In the genomic region with DNA sequence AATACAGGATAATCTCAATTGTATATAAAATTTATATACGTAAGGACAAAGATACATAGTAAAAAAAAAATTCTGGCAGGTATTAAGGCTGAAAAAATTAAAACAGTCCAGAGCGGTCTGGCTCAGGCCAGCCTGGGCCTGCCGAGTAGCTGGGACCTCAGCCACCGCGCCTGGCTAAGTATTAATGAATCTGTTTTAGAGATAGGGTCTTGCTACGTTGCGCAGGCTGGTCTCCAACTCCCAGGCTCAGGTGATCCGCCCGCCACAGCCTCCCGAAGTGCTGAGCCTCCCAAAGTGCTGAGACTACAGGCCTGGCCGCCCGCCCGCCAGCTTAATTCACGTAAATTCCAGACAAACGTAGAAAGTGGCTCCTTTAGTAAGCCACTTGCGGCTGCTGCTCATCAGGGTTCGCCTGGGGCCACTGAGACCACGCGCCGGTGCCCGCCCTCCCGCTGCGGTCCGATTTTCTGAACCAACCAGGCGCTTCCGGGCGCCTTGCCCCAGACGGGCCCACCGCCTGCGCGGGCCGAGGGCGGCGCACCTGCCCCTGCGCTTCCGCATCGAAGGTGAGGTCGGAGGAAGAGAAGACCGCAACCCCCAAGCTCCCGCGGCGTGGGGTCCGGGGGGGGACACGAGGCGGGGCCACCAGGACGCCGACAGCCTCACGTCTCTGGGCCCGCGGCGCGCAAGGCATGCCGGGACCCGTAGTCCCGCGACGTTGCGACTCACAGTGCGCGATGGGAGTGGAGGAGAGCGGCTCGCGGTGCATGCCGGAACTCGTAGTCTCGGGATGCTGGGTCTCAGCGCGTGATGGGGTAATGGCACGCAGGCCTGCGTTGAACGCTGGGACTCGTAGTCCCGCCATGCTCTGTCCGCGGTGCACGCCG, we compare ENCODE assay signal across 1 cellular context.
TF ChIP-seq lines count a peak whose summit lies in the region.

No MANE protein-coding gene starts in this region.

TF ChIP-seq in K562, 482 proteins besides CTCF, POLR2A, EP300 and RAD21 (continued from another document and continues in another):
- TF ChIP-seq, protein P1, sequence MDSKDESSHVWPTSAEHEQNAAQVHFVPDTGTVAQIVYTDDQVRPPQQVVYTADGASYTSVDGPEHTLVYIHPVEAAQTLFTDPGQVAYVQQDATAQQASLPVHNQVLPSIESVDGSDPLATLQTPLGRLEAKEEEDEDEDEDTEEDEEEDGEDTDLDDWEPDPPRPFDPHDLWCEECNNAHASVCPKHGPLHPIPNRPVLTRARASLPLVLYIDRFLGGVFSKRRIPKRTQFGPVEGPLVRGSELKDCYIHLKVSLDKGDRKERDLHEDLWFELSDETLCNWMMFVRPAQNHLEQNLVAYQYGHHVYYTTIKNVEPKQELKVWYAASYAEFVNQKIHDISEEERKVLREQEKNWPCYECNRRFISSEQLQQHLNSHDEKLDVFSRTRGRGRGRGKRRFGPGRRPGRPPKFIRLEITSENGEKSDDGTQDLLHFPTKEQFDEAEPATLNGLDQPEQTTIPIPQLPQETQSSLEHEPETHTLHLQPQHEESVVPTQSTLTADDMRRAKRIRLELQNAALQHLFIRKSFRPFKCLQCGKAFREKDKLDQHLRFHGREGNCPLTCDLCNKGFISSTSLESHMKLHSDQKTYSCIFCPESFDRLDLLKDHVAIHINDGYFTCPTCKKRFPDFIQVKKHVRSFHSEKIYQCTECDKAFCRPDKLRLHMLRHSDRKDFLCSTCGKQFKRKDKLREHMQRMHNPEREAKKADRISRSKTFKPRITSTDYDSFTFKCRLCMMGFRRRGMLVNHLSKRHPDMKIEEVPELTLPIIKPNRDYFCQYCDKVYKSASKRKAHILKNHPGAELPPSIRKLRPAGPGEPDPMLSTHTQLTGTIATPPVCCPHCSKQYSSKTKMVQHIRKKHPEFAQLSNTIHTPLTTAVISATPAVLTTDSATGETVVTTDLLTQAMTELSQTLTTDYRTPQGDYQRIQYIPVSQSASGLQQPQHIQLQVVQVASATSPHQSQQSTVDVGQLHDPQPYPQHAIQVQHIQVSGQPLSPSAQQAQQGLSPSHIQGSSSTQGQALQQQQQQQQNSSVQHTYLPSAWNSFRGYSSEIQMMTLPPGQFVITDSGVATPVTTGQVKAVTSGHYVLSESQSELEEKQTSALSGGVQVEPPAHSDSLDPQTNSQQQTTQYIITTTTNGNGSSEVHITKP (IDR thresholded peaks at IDR 0.05; ENCODE audit: partially characterized antibody) = peak; percentile 41
- TF ChIP-seq, protein P2, sequence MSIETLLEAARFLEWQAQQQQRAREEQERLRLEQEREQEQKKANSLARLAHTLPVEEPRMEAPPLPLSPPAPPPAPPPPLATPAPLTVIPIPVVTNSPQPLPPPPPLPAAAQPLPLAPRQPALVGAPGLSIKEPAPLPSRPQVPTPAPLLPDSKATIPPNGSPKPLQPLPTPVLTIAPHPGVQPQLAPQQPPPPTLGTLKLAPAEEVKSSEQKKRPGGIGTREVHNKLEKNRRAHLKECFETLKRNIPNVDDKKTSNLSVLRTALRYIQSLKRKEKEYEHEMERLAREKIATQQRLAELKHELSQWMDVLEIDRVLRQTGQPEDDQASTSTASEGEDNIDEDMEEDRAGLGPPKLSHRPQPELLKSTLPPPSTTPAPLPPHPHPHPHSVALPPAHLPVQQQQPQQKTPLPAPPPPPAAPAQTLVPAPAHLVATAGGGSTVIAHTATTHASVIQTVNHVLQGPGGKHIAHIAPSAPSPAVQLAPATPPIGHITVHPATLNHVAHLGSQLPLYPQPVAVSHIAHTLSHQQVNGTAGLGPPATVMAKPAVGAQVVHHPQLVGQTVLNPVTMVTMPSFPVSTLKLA (conservative IDR thresholded peaks at IDR 0.05) = no peak; a peak in 3 of 4 replicates
- TF ChIP-seq XRCC5 (IDR thresholded peaks at IDR 0.05; ENCODE audit: low read depth, low read length) = 0 out of 2 replicates have a peak, but pooled peaks have one; percentile 44
- TF ChIP-seq, protein P3, sequence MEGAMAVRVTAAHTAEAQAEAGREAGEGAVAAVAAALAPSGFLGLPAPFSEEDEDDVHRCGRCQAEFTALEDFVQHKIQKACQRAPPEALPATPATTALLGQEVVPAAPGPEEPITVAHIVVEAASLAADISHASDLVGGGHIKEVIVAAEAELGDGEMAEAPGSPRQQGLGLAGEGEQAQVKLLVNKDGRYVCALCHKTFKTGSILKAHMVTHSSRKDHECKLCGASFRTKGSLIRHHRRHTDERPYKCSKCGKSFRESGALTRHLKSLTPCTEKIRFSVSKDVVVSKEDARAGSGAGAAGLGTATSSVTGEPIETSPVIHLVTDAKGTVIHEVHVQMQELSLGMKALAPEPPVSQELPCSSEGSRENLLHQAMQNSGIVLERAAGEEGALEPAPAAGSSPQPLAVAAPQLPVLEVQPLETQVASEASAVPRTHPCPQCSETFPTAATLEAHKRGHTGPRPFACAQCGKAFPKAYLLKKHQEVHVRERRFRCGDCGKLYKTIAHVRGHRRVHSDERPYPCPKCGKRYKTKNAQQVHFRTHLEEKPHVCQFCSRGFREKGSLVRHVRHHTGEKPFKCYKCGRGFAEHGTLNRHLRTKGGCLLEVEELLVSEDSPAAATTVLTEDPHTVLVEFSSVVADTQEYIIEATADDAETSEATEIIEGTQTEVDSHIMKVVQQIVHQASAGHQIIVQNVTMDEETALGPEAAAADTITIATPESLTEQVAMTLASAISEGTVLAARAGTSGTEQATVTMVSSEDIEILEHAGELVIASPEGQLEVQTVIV (CRISPR knock-in tag; IDR thresholded peaks at IDR 0.05; ENCODE audit: borderline replicate concordance) = no peak
- no peak for TF ChIP-seq NELFE (IDR thresholded peaks at IDR 0.05; ENCODE audit: insufficient read depth, insufficient read length)
- no peak for TF ChIP-seq PHB (CRISPR knock-in tag; IDR thresholded peaks at IDR 0.05)
- no peak for TF ChIP-seq TBP (optimal IDR thresholded peaks at IDR 0.05; ENCODE audit: low read depth, low read length)
- TF ChIP-seq RHOXF2B (CRISPR knock-in tag; conservative IDR thresholded peaks at IDR 0.05) = no peak
- TF ChIP-seq, protein P4, sequence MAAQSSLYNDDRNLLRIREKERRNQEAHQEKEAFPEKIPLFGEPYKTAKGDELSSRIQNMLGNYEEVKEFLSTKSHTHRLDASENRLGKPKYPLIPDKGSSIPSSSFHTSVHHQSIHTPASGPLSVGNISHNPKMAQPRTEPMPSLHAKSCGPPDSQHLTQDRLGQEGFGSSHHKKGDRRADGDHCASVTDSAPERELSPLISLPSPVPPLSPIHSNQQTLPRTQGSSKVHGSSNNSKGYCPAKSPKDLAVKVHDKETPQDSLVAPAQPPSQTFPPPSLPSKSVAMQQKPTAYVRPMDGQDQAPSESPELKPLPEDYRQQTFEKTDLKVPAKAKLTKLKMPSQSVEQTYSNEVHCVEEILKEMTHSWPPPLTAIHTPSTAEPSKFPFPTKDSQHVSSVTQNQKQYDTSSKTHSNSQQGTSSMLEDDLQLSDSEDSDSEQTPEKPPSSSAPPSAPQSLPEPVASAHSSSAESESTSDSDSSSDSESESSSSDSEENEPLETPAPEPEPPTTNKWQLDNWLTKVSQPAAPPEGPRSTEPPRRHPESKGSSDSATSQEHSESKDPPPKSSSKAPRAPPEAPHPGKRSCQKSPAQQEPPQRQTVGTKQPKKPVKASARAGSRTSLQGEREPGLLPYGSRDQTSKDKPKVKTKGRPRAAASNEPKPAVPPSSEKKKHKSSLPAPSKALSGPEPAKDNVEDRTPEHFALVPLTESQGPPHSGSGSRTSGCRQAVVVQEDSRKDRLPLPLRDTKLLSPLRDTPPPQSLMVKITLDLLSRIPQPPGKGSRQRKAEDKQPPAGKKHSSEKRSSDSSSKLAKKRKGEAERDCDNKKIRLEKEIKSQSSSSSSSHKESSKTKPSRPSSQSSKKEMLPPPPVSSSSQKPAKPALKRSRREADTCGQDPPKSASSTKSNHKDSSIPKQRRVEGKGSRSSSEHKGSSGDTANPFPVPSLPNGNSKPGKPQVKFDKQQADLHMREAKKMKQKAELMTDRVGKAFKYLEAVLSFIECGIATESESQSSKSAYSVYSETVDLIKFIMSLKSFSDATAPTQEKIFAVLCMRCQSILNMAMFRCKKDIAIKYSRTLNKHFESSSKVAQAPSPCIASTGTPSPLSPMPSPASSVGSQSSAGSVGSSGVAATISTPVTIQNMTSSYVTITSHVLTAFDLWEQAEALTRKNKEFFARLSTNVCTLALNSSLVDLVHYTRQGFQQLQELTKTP (IDR thresholded peaks at IDR 0.05; ENCODE audit: low read depth in 1 of 2, partially characterized antibody in 2 of 2) = peak in 1 of 2 experiments; percentile 97
- no peak for TF ChIP-seq KHSRP (IDR thresholded peaks at IDR 0.05)
- TF ChIP-seq ZNF184 (CRISPR knock-in tag; IDR thresholded peaks at IDR 0.05) = no peak
- TF ChIP-seq ZNF175 (CRISPR knock-in tag; IDR thresholded peaks at IDR 0.05; ENCODE audit: low read depth) = no peak
- no peak for TF ChIP-seq CREM (IDR thresholded peaks at IDR 0.05; ENCODE audit: low read depth)
- no peak for TF ChIP-seq ELK1 (CRISPR knock-in tag; IDR thresholded peaks at IDR 0.05)
- TF ChIP-seq, protein P5, sequence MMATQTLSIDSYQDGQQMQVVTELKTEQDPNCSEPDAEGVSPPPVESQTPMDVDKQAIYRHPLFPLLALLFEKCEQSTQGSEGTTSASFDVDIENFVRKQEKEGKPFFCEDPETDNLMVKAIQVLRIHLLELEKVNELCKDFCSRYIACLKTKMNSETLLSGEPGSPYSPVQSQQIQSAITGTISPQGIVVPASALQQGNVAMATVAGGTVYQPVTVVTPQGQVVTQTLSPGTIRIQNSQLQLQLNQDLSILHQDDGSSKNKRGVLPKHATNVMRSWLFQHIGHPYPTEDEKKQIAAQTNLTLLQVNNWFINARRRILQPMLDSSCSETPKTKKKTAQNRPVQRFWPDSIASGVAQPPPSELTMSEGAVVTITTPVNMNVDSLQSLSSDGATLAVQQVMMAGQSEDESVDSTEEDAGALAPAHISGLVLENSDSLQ (IDR thresholded peaks at IDR 0.05) = peak; percentile 60
- TF ChIP-seq ZNF408 (CRISPR knock-in tag; IDR thresholded peaks at IDR 0.05; ENCODE audit: low read depth) = no peak
- peak in 1 of 2 experiments; percentile 87 for TF ChIP-seq E2F6 (IDR thresholded peaks at IDR 0.05; ENCODE audit: borderline replicate concordance in 1 of 2, extremely low read depth in 1 of 2, insufficient read depth in 1 of 2, insufficient read length in 1 of 2, low read depth in 1 of 2, low read length in 1 of 2, poor library complexity in 1 of 2, severe bottlenecking in 1 of 2)
- TF ChIP-seq ZNF24 (IDR thresholded peaks at IDR 0.05) = 0 out of 2 replicates have a peak, but pooled peaks have one; percentile 15
- TF ChIP-seq NONO (IDR thresholded peaks at IDR 0.05; ENCODE audit: low read depth in 2 of 2, low read length in 1 of 2) = 0 out of 4 replicates have a peak, but pooled peaks of 1 of the 2 experiments have one; percentile 33
- TF ChIP-seq ETV1 (tag; conservative IDR thresholded peaks at IDR 0.05; ENCODE audit: low read depth) = peak; percentile 51
- no peak for TF ChIP-seq ZNF134 (CRISPR knock-in tag; conservative IDR thresholded peaks at IDR 0.05)
- TF ChIP-seq ZNF354B (CRISPR knock-in tag; IDR thresholded peaks at IDR 0.05) = no peak
- TF ChIP-seq ATF4 (CRISPR knock-in tag; IDR thresholded peaks at IDR 0.05) = no peak
- peak; percentile 83 for TF ChIP-seq ZNF740 (CRISPR knock-in tag; IDR thresholded peaks at IDR 0.05)
- 0 out of 4 replicates have a peak, but pooled peaks of 1 of the 2 experiments have one; percentile 67 for TF ChIP-seq ZNF740 (tag; IDR thresholded peaks at IDR 0.05)
- no peak for TF ChIP-seq ZNF444 (CRISPR knock-in tag; IDR thresholded peaks at IDR 0.05)
- TF ChIP-seq PTTG1 (tag; IDR thresholded peaks at IDR 0.05; ENCODE audit: low read depth) = no peak
- peak; percentile 40; the same call in 1 of the 2 replicates for TF ChIP-seq POLR2H (tag; IDR thresholded peaks at IDR 0.05; ENCODE audit: low read depth)
- no peak for TF ChIP-seq HDAC8 (tag; IDR thresholded peaks at IDR 0.05)
- peak; percentile 91 for TF ChIP-seq FOXP1 (CRISPR knock-in tag; IDR thresholded peaks at IDR 0.05)
- peak; percentile 67 for TF ChIP-seq SMAD4 (CRISPR knock-in tag; conservative IDR thresholded peaks at IDR 0.05)
- no peak for TF ChIP-seq ZKSCAN8 (CRISPR knock-in tag; IDR thresholded peaks at IDR 0.05)
- no peak for TF ChIP-seq SMAD3 (CRISPR knock-in tag; conservative IDR thresholded peaks at IDR 0.05)
